21 cellular contexts compared by ENCODE assay signal in the genomic region with DNA sequence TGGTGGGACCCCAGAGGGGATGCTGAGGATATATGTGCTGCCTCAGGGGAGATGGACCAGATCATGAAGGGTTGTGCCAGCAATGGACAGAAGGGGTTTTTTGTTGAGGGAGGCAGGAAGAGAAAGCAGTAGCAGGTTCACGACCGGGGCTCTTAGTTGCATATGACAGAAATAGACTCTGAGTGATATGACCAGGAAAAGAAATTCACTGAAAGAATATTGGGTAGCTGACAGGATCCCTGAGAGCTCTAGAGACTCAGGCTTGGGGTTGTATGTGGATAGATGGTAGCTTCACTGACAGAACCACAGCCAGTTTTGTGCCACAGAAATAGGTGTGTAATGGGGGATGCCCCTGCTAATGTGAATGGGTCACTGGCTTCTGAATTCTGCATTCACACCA.
DNase-seq lines count a peak whose midpoint lies in the region; ATAC-seq, FAIRE-seq and TF ChIP-seq lines count a peak whose summit lies in the region.
"Had no signal": no experiment of that assay in that cellular context is flagged by ENCODE, and none has a peak within 500 bp of the region (broad histone marks: within the 10 kb centered on the region; RNA-seq: fewer than 3 reads in every experiment).

No MANE protein-coding gene starts in this region.

- TF ChIP-seq CTCF in esophagus muscularis mucosa (IDR thresholded peaks at IDR 0.05) = no peak

- peaks cover 0 to 31% (median 26%) of the 10 kb centered on the region in 4 donors for H3K4me1 ChIP-seq in esophagus muscularis mucosa
- H3K4me1 ChIP-seq: foreskin keratinocyte, HAP-1, pancreas, uterus had no signal

- intact Hi-C loops in esophagus muscularis mucosa (cut with DNase I) = no loop called here

- DNase-seq in esophagus muscularis mucosa (ENCODE audit: extremely low spot score) (peak; percentile 72), NCI-H146 treated with DMSO at 0.1 percent for 48 hours (lab: John Stamatoyannopoulos, UW; ENCODE audit: unreplicated experiment) (no peak), GM12891 (ENCODE audit: insufficient read length, low spot score) (no peak), DMS79 (lab: John Stamatoyannopoulos, UW) (no peak), amygdala (lab: John Stamatoyannopoulos, UW) (no peak)
- DNase-seq: activated CD8-positive, alpha-beta T cell treated with anti-CD3 and anti-CD28 coated beads, Interleukin-2, amount 10 ng/mL, durations not matched to agents 7 days and 5 days; cerebellar nuclear complex; EL; foreskin keratinocyte; IMR-90; NCI-H748 treated with DMSO at 0.1 percent for 48 hours; pancreas; small intestine; stimulated activated naive CD8-positive, alpha-beta T cell treated with anti-CD3 and anti-CD28 coated beads, Interleukin-15, Interleukin-2, amounts not matched to agents 100 U/mL and 50 U/mL, for 24 hours; uterus had no signal

- H3K4me3 ChIP-seq in esophagus muscularis mucosa = no peak overlapping the region
- H3K4me3 ChIP-seq: HAP-1, pancreas, uterus had no signal

- 82% methylated on average over 2 of the region's 2 CpGs for WGBS in esophagus muscularis mucosa

- no peak for FAIRE-seq in GM12891 (lab: Jason Lieb, UNC)
- FAIRE-seq: pancreas, RCC 7860, small intestine had no signal

- peaks cover 0 to 9% (median 2%) of the 10 kb centered on the region in 4 donors for H3K9me3 ChIP-seq in esophagus muscularis mucosa
- H3K9me3 ChIP-seq: HAP-1, pancreas, uterus had no signal

- TF ChIP-seq POLR2A in esophagus muscularis mucosa (IDR thresholded peaks at IDR 0.05; ENCODE audit: low read depth) = no peak
- TF ChIP-seq POLR2A in GM12891 (IDR thresholded peaks at IDR 0.05; ENCODE audit: low read depth, low read length) = no peak

- H3K36me3 ChIP-seq in esophagus muscularis mucosa = no peaks in the 10 kb centered on the region
- H3K36me3 ChIP-seq: HAP-1, pancreas, uterus had no signal

- no peaks in the 10 kb centered on the region for H3K27me3 ChIP-seq in esophagus muscularis mucosa
- H3K27me3 ChIP-seq: pancreas, uterus had no signal

- no peak for TF ChIP-seq EP300 in esophagus muscularis mucosa (IDR thresholded peaks at IDR 0.05)

- H3K27ac ChIP-seq in esophagus muscularis mucosa (replicated peaks in 1 of 4) = no peak overlapping the region
- H3K27ac ChIP-seq: foreskin keratinocyte, pancreas, uterus had no signal

- ATAC-seq in GM18867 (IDR thresholded peaks at IDR 0.05; ENCODE audit: unreplicated experiment) = peak; percentile 14
- peak; percentile 49 for ATAC-seq in GM21717 (IDR thresholded peaks at IDR 0.05; ENCODE audit: unreplicated experiment)
- ATAC-seq in HG03097 (IDR thresholded peaks at IDR 0.05; ENCODE audit: low FRiP score, unreplicated experiment) = peak; percentile 24
- ATAC-seq: activated CD8-positive, alpha-beta T cell treated with anti-CD3 and anti-CD28 coated beads, Interleukin-2, amount 10 ng/mL, durations not matched to agents 7 days and 5 days; foreskin keratinocyte; left lobe of liver; stimulated activated naive CD8-positive, alpha-beta T cell treated with anti-CD3 and anti-CD28 coated beads, Interleukin-15, Interleukin-2, amounts not matched to agents 100 U/mL and 50 U/mL, for 24 hours had no signal

TF ChIP-seq in GM12891, 5 proteins besides CTCF, POLR2A, EP300 and RAD21:
- no peak for TF ChIP-seq POLR2AphosphoS5 (IDR thresholded peaks at IDR 0.05; ENCODE audit: low read depth, low read length)
- TF ChIP-seq TAF1 (IDR thresholded peaks at IDR 0.05; ENCODE audit: low read depth, low read length) = no peak
- no peak for TF ChIP-seq POU2F2 (IDR thresholded peaks at IDR 0.05; ENCODE audit: low read depth, low read length)
- TF ChIP-seq SPI1 (IDR thresholded peaks at IDR 0.05; ENCODE audit: low read depth, low read length) = no peak
- TF ChIP-seq PAX5 (IDR thresholded peaks at IDR 0.05; ENCODE audit: insufficient read depth, low read length, severe bottlenecking) = no peak
